ENCODE assay signal across 1 cellular context in the genomic region with DNA sequence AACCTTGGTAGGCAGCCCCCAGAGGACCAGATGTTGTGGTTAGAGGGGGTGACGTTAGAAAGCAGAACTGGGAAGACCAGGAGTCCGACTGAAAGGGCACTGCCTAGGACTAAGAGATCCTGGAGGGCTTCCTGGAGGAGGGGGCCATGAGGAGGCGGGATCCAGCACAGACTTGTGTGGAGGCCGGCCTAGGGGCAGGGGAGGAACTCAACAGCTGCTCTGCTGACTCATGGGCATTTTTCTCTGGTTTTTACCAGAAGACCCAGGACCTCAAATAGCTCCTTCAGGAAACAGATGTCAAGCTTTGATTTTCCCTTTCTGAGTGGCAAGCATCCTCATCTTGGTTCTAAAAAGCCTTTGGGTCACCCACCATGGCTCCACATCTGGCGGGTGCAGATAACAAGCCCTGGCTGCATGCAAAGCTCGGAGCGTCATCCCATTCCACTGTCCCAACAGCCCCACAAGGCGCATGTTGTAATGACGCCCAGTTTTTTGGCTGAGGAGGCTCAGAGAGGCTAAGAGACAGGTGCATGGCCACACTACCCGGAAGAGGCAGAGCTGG.
TF ChIP-seq lines count a peak whose summit lies in the region.

No MANE protein-coding gene starts in this region.

TF ChIP-seq in K562, 482 proteins besides CTCF, POLR2A, EP300 and RAD21 (continued from another document and continues in another):
- no peak for TF ChIP-seq RFX5 (IDR thresholded peaks at IDR 0.05; ENCODE audit: low read depth, low read length)
- TF ChIP-seq, protein P1, sequence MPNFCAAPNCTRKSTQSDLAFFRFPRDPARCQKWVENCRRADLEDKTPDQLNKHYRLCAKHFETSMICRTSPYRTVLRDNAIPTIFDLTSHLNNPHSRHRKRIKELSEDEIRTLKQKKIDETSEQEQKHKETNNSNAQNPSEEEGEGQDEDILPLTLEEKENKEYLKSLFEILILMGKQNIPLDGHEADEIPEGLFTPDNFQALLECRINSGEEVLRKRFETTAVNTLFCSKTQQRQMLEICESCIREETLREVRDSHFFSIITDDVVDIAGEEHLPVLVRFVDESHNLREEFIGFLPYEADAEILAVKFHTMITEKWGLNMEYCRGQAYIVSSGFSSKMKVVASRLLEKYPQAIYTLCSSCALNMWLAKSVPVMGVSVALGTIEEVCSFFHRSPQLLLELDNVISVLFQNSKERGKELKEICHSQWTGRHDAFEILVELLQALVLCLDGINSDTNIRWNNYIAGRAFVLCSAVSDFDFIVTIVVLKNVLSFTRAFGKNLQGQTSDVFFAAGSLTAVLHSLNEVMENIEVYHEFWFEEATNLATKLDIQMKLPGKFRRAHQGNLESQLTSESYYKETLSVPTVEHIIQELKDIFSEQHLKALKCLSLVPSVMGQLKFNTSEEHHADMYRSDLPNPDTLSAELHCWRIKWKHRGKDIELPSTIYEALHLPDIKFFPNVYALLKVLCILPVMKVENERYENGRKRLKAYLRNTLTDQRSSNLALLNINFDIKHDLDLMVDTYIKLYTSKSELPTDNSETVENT (CRISPR knock-in tag; IDR thresholded peaks at IDR 0.05), result no peak
- no peak for TF ChIP-seq ZBTB1 (CRISPR knock-in tag; IDR thresholded peaks at IDR 0.05; ENCODE audit: borderline replicate concordance, low read depth)
- no peak for TF ChIP-seq MCM2 (IDR thresholded peaks at IDR 0.05; ENCODE audit: low read depth)
- no peak for TF ChIP-seq THRA (IDR thresholded peaks at IDR 0.05)
- TF ChIP-seq MECOM (CRISPR knock-in tag; IDR thresholded peaks at IDR 0.05), result no peak
- peak; percentile 65; the same call in 1 of the 2 replicates for TF ChIP-seq PHF21A (IDR thresholded peaks at IDR 0.05; ENCODE audit: borderline replicate concordance, low read depth)
- TF ChIP-seq, protein P2, sequence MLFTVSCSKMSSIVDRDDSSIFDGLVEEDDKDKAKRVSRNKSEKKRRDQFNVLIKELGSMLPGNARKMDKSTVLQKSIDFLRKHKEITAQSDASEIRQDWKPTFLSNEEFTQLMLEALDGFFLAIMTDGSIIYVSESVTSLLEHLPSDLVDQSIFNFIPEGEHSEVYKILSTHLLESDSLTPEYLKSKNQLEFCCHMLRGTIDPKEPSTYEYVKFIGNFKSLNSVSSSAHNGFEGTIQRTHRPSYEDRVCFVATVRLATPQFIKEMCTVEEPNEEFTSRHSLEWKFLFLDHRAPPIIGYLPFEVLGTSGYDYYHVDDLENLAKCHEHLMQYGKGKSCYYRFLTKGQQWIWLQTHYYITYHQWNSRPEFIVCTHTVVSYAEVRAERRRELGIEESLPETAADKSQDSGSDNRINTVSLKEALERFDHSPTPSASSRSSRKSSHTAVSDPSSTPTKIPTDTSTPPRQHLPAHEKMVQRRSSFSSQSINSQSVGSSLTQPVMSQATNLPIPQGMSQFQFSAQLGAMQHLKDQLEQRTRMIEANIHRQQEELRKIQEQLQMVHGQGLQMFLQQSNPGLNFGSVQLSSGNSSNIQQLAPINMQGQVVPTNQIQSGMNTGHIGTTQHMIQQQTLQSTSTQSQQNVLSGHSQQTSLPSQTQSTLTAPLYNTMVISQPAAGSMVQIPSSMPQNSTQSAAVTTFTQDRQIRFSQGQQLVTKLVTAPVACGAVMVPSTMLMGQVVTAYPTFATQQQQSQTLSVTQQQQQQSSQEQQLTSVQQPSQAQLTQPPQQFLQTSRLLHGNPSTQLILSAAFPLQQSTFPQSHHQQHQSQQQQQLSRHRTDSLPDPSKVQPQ (CRISPR knock-in tag; IDR thresholded peaks at IDR 0.05; ENCODE audit: borderline replicate concordance), result no peak
- no peak for TF ChIP-seq ILK (tag; IDR thresholded peaks at IDR 0.05; ENCODE audit: borderline replicate concordance, low read depth)
- no peak for TF ChIP-seq ZNF12 (CRISPR knock-in tag; IDR thresholded peaks at IDR 0.05)
- no peak for TF ChIP-seq MBD2 (IDR thresholded peaks at IDR 0.05; ENCODE audit: borderline replicate concordance, low read depth)
- TF ChIP-seq VEZF1 (CRISPR knock-in tag; IDR thresholded peaks at IDR 0.05), result no peak
- no peak for TF ChIP-seq NRF1 (conservative IDR thresholded peaks at IDR 0.05 in 1 of 2, IDR thresholded peaks at IDR 0.05 in 1 of 2)
- TF ChIP-seq TGIF2 (CRISPR knock-in tag; IDR thresholded peaks at IDR 0.05), result no peak
- no peak for TF ChIP-seq DIDO1 (tag; IDR thresholded peaks at IDR 0.05; ENCODE audit: low read depth)
- no peak for TF ChIP-seq STAG1 (CRISPR knock-in tag; IDR thresholded peaks at IDR 0.05; ENCODE audit: borderline replicate concordance)
- no peak for TF ChIP-seq LEF1 (IDR thresholded peaks at IDR 0.05)
- TF ChIP-seq L3MBTL2 (IDR thresholded peaks at IDR 0.05), result peak; percentile 37; the same call in 1 of the 2 replicates
- TF ChIP-seq, protein P3, sequence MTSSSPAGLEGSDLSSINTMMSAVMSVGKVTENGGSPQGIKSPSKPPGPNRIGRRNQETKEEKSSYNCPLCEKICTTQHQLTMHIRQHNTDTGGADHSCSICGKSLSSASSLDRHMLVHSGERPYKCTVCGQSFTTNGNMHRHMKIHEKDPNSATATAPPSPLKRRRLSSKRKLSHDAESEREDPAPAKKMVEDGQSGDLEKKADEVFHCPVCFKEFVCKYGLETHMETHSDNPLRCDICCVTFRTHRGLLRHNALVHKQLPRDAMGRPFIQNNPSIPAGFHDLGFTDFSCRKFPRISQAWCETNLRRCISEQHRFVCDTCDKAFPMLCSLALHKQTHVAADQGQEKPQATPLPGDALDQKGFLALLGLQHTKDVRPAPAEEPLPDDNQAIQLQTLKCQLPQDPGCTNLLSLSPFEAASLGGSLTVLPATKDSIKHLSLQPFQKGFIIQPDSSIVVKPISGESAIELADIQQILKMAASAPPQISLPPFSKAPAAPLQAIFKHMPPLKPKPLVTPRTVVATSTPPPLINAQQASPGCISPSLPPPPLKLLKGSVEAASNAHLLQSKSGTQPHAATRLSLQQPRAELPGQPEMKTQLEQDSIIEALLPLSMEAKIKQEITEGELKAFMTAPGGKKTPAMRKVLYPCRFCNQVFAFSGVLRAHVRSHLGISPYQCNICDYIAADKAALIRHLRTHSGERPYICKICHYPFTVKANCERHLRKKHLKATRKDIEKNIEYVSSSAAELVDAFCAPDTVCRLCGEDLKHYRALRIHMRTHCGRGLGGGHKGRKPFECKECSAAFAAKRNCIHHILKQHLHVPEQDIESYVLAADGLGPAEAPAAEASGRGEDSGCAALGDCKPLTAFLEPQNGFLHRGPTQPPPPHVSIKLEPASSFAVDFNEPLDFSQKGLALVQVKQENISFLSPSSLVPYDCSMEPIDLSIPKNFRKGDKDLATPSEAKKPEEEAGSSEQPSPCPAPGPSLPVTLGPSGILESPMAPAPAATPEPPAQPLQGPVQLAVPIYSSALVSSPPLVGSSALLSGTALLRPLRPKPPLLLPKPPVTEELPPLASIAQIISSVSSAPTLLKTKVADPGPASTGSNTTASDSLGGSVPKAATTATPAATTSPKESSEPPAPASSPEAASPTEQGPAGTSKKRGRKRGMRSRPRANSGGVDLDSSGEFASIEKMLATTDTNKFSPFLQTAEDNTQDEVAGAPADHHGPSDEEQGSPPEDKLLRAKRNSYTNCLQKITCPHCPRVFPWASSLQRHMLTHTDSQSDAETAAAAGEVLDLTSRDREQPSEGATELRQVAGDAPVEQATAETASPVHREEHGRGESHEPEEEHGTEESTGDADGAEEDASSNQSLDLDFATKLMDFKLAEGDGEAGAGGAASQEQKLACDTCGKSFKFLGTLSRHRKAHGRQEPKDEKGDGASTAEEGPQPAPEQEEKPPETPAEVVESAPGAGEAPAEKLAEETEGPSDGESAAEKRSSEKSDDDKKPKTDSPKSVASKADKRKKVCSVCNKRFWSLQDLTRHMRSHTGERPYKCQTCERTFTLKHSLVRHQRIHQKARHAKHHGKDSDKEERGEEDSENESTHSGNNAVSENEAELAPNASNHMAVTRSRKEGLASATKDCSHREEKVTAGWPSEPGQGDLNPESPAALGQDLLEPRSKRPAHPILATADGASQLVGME (CRISPR knock-in tag; IDR thresholded peaks at IDR 0.05), result no peak
- TF ChIP-seq TFAM (CRISPR knock-in tag; conservative IDR thresholded peaks at IDR 0.05), result no peak
- TF ChIP-seq ZNF253 (CRISPR knock-in tag; conservative IDR thresholded peaks at IDR 0.05), result no peak
- TF ChIP-seq NFE2 (IDR thresholded peaks at IDR 0.05; ENCODE audit: low read depth), result peak; percentile 67
- peak; percentile 83 for TF ChIP-seq ZNF316 (IDR thresholded peaks at IDR 0.05)
- no peak for TF ChIP-seq ATF1 (CRISPR knock-in tag; IDR thresholded peaks at IDR 0.05)
- TF ChIP-seq ATF1 (tag; IDR thresholded peaks at IDR 0.05), result peak; percentile 33
- TF ChIP-seq OTX1 (CRISPR knock-in tag; IDR thresholded peaks at IDR 0.05), result no peak
- TF ChIP-seq, protein P4, sequence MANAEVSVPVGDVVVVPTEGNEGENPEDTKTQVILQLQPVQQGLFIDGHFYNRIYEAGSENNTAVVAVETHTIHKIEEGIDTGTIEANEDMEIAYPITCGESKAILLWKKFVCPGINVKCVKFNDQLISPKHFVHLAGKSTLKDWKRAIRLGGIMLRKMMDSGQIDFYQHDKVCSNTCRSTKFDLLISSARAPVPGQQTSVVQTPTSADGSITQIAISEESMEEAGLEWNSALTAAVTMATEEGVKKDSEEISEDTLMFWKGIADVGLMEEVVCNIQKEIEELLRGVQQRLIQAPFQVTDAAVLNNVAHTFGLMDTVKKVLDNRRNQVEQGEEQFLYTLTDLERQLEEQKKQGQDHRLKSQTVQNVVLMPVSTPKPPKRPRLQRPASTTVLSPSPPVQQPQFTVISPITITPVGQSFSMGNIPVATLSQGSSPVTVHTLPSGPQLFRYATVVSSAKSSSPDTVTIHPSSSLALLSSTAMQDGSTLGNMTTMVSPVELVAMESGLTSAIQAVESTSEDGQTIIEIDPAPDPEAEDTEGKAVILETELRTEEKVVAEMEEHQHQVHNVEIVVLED (CRISPR knock-in tag; IDR thresholded peaks at IDR 0.05), result no peak
- peak in 1 of 2 experiments; percentile 79; a peak in 2 of 4 replicates for TF ChIP-seq HDAC1 (IDR thresholded peaks at IDR 0.05)
- no peak for TF ChIP-seq TEAD1 (CRISPR knock-in tag; IDR thresholded peaks at IDR 0.05)
- no peak for TF ChIP-seq ID3 (CRISPR knock-in tag; IDR thresholded peaks at IDR 0.05)
- no peak for TF ChIP-seq ID3 (tag; IDR thresholded peaks at IDR 0.05)
- TF ChIP-seq CREM (IDR thresholded peaks at IDR 0.05; ENCODE audit: low read depth), result peak; percentile 24; the same call in 1 of the 2 replicates
- TF ChIP-seq, protein P5, sequence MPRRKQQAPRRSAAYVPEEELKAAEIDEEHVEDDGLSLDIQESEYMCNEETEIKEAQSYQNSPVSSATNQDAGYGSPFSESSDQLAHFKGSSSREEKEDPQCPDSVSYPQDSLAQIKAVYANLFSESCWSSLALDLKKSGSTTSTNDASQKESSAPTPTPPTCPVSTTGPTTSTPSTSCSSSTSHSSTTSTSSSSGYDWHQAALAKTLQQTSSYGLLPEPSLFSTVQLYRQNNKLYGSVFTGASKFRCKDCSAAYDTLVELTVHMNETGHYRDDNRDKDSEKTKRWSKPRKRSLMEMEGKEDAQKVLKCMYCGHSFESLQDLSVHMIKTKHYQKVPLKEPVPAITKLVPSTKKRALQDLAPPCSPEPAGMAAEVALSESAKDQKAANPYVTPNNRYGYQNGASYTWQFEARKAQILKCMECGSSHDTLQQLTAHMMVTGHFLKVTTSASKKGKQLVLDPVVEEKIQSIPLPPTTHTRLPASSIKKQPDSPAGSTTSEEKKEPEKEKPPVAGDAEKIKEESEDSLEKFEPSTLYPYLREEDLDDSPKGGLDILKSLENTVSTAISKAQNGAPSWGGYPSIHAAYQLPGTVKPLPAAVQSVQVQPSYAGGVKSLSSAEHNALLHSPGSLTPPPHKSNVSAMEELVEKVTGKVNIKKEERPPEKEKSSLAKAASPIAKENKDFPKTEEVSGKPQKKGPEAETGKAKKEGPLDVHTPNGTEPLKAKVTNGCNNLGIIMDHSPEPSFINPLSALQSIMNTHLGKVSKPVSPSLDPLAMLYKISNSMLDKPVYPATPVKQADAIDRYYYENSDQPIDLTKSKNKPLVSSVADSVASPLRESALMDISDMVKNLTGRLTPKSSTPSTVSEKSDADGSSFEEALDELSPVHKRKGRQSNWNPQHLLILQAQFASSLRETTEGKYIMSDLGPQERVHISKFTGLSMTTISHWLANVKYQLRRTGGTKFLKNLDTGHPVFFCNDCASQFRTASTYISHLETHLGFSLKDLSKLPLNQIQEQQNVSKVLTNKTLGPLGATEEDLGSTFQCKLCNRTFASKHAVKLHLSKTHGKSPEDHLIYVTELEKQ (CRISPR knock-in tag; IDR thresholded peaks at IDR 0.05), result no peak
- no peak for TF ChIP-seq PTTG1 (tag; IDR thresholded peaks at IDR 0.05; ENCODE audit: low read depth)
- peak; percentile 54 for TF ChIP-seq EGR1 (conservative IDR thresholded peaks at IDR 0.05)
- TF ChIP-seq NR2C2 (CRISPR knock-in tag; IDR thresholded peaks at IDR 0.05), result no peak
- no peak for TF ChIP-seq NR2C2 (tag; IDR thresholded peaks at IDR 0.05)
- no peak for TF ChIP-seq HMG20B (CRISPR knock-in tag; IDR thresholded peaks at IDR 0.05)
- 0 out of 2 replicates have a peak, but pooled peaks have one; percentile 28 for TF ChIP-seq ETV5 (CRISPR knock-in tag; IDR thresholded peaks at IDR 0.05; ENCODE audit: low read depth)
- TF ChIP-seq MTA1 (IDR thresholded peaks at IDR 0.05; ENCODE audit: borderline replicate concordance), result no peak
- peak; percentile 51; the same call in 1 of the 2 replicates for TF ChIP-seq ADNP (tag; IDR thresholded peaks at IDR 0.05)
- TF ChIP-seq ZNF699 (CRISPR knock-in tag; IDR thresholded peaks at IDR 0.05; ENCODE audit: insufficient replicate concordance), result no peak
- no peak for TF ChIP-seq MTA3 (IDR thresholded peaks at IDR 0.05; ENCODE audit: borderline replicate concordance)
